25 cellular contexts compared by ENCODE assay signal in the genomic region with DNA sequence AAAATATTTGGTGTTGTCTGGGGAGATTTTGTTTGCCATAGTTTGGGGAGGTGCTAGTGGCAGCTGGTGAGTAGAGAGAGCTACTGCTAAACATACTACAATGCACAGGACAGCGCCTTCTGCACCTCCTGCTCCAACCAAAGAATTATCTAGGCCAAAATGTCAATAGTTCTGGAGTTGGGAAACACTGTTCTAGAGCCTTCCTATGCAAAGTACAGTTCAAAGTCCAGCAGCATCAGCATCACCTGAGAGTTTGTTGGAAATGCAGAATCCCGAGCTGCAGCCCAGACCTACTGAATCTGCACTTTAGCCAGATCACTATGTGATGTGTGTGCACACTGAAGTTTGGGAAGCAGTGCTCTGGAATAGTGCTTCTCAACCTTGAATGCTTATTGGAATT.
"Had no signal": no experiment of that assay in that cellular context is flagged by ENCODE, and none has a peak within 500 bp of the region (broad histone marks: within the 10 kb centered on the region; RNA-seq: fewer than 3 reads in every experiment).

No MANE protein-coding gene starts in this region.

- H3K4me3 ChIP-seq: heart left ventricle, lung, mucosa of descending colon, ovary, right atrium auricular region, skin epidermis, stomach, testis, thyroid gland, transverse colon, upper lobe of left lung had no signal

- H3K27me3 ChIP-seq: ovary, right atrium auricular region, testis, thyroid gland, transverse colon, upper lobe of left lung had no signal

- H3K9me3 ChIP-seq: heart left ventricle, mucosa of descending colon, ovary, right atrium auricular region, stomach, testis, thyroid gland, transverse colon, upper lobe of left lung had no signal

- DNase-seq: heart left ventricle; hypothalamus; immature natural killer cell; mesendoderm; midbrain; mucosa of descending colon; naive thymus-derived CD4-positive, alpha-beta T cell; ovary; stimulated activated CD4-positive, alpha-beta T cell treated with anti-CD3 and anti-CD28 coated beads, Interleukin-12 subunit alpha, Interleukin-12 subunit beta, amount 100 ng/mL, for 4 hours; stimulated activated CD4-positive, alpha-beta T cell treated with anti-CD3 and anti-CD28 coated beads, Interleukin-15, amount 100 ng/mL, for 24 hours; stimulated activated CD4-positive, alpha-beta T cell treated with anti-CD3 and anti-CD28 coated beads, Interleukin-2, amount 100 ng/mL, for 24 hours; stimulated activated CD4-positive, alpha-beta T cell treated with anti-CD3 and anti-CD28 coated beads, Interleukin-4, amount 100 ng/mL, for 1 hour; stimulated activated naive B cell treated with anti-CD40 and anti-IgM and Interleukin-4, amounts not matched to agents 10 μg/mL and 1 μg/mL and 100 μg/mL, for 72 hours; stimulated activated naive CD8-positive, alpha-beta T cell treated with anti-CD3 and anti-CD28 coated beads, Interleukin-15, Interleukin-2, amounts not matched to agents 100 U/mL and 50 U/mL, for 24 hours; stomach; testis; thyroid gland; transverse colon; upper lobe of left lung had no signal

- ATAC-seq: heart left ventricle; mucosa of descending colon; naive thymus-derived CD4-positive, alpha-beta T cell; natural killer cell treated with Interleukin-12 subunit alpha and Interleukin-12 subunit beta and Interleukin-15 and Interleukin-18, amount 100 ng/mL, for 72 hours; sciatic nerve; stimulated activated naive B cell treated with anti-CD40 and anti-IgM and Interleukin-4, amounts not matched to agents 10 μg/mL and 1 μg/mL and 100 μg/mL, for 72 hours; stimulated activated naive CD8-positive, alpha-beta T cell treated with anti-CD3 and anti-CD28 coated beads, Interleukin-15, Interleukin-2, amounts not matched to agents 100 U/mL and 50 U/mL, for 24 hours had no signal

- H3K27ac ChIP-seq: heart left ventricle, ovary, right atrium auricular region, skin epidermis, stomach, testis, thyroid gland, transverse colon, upper lobe of left lung had no signal

- H3K4me1 ChIP-seq: heart left ventricle, right atrium auricular region, stomach, testis, thyroid gland, transverse colon, upper lobe of left lung had no signal

- FAIRE-seq: islet of Langerhans had no signal

- H3K36me3 ChIP-seq: heart left ventricle, ovary, right atrium auricular region, stomach, thyroid gland, transverse colon, upper lobe of left lung had no signal
